Comparison of ENCODE assay signal across 8 cellular contexts in genomic region chr14:64232095-64232830, GRCh38.
A peak's percentile ranks its signal among the peaks of the same experiment; 100 is the strongest.
DNase-seq lines count a peak whose midpoint lies in the region; ATAC-seq and TF ChIP-seq lines count a peak whose summit lies in the region.

No MANE protein-coding gene starts in this region.

- DNase-seq in astrocyte of the cerebellum (ENCODE audit: low read depth) (peak; percentile 88), osteocyte (ENCODE audit: extremely low spot score, unreplicated experiment) (no peak), coronary artery (ENCODE audit: low spot score) (no peak), hepatocyte (ENCODE audit: low spot score) (no peak), GDM1 (lab: John Stamatoyannopoulos, UW) (no peak)

- no peak overlapping the region for H2AFZ ChIP-seq in hepatocyte

- no peaks in the 10 kb centered on the region for H3K9me3 Mint-ChIP-seq in osteocyte (ENCODE audit: unreplicated experiment)

- no peaks in the 10 kb centered on the region for H4K20me1 ChIP-seq in hepatocyte (ENCODE audit: insufficient read depth, poor library complexity, severe bottlenecking)

- no peaks in the 10 kb centered on the region for H3K9me2 ChIP-seq in hepatocyte (replicated peaks; ENCODE audit: insufficient read depth)

- peaks cover 12% of the 10 kb centered on the region for H3K27me3 Mint-ChIP-seq in osteocyte (ENCODE audit: unreplicated experiment)

- 90% methylated on average over 9 of the region's 9 CpGs for WGBS in hepatocyte (ENCODE audit: low lambda C conversion rate, missing lambda C conversion rate)

- H3K36me3 ChIP-seq in hepatocyte (replicated peaks; ENCODE audit: insufficient read depth, low read depth): no peaks in the 10 kb centered on the region

- no peak overlapping the region for H3K4me2 ChIP-seq in hepatocyte

- TF ChIP-seq CTCF in astrocyte of the cerebellum (IDR thresholded peaks at IDR 0.05; ENCODE audit: low read depth, low read length, missing control alignments) (no peak), osteocyte (IDR thresholded peaks at IDR 0.05) (no peak), coronary artery (IDR thresholded peaks at IDR 0.05) (no peak), hepatocyte (IDR thresholded peaks at IDR 0.05; ENCODE audit: poor library complexity) (no peak)

- H3K27ac ChIP-seq in coronary artery (no peak overlapping the region), hepatocyte (no peak overlapping the region)

- peak overlapping the region; percentile 80 for H3K27ac Mint-ChIP-seq in osteocyte (ENCODE audit: unreplicated experiment)

- H3K79me2 ChIP-seq in hepatocyte: no peaks in the 10 kb centered on the region

- H3K4me3 Mint-ChIP-seq in osteocyte (ENCODE audit: unreplicated experiment): no peak overlapping the region

- in situ Hi-C loops in astrocyte of the cerebellum (cut with HindIII; ENCODE audit: low sequenced_read_pairs): no loop called here

- peak; percentile 54 for ATAC-seq in GM18907 (IDR thresholded peaks at IDR 0.05; ENCODE audit: unreplicated experiment)
- peak; percentile 50 for ATAC-seq in HG03378 (IDR thresholded peaks at IDR 0.05; ENCODE audit: unreplicated experiment)
- no peak for ATAC-seq in GM21717 (IDR thresholded peaks at IDR 0.05; ENCODE audit: unreplicated experiment)

- peaks cover 50% of the 10 kb centered on the region for H3K4me1 Mint-ChIP-seq in osteocyte (ENCODE audit: unreplicated experiment)

- no peak overlapping the region for H3K4me3 ChIP-seq in astrocyte of the cerebellum (ENCODE audit: low read depth, low read length)
- H3K4me3 ChIP-seq in coronary artery: no peak overlapping the region
- no peak overlapping the region for H3K4me3 ChIP-seq in hepatocyte

- H3K4me1 ChIP-seq in hepatocyte (ENCODE audit: insufficient read depth): no peaks in the 10 kb centered on the region

- H3K9me3 ChIP-seq in hepatocyte (ENCODE audit: low read depth): no peaks in the 10 kb centered on the region

- peaks cover 5% of the 10 kb centered on the region for H3K36me3 Mint-ChIP-seq in osteocyte (ENCODE audit: unreplicated experiment)

- H3K27me3 ChIP-seq in hepatocyte: no peaks in the 10 kb centered on the region
